In genomic region chr19:30228726-30229523, GRCh38 we compare ENCODE assay signal across 9 cellular contexts.
DNase-seq lines count a peak whose midpoint lies in the region; ATAC-seq and TF ChIP-seq lines count a peak whose summit lies in the region.
"Had no signal": no experiment of that assay in that cellular context is flagged by ENCODE, and none has a peak within 500 bp of the region (broad histone marks: within the 10 kb centered on the region; RNA-seq: fewer than 3 reads in every experiment).

No MANE protein-coding gene starts in this region.

- peaks cover 18% of the 10 kb centered on the region for H3K4me1 Mint-ChIP-seq in T-helper 17 cell
- H3K4me1 Mint-ChIP-seq in activated T-helper 17 cell treated with anti-CD3 and anti-CD28 coated beads, Interleukin-2, amount 50 U/mL, for 72 hours: peaks cover 13% of the 10 kb centered on the region

- WGBS in right cardiac atrium: 3% methylated on average over 54 of the region's 54 CpGs

- ATAC-seq in T-helper 17 cell (no peak), right cardiac atrium (peak; percentile 16 to 22)
- no peak for ATAC-seq in activated T-helper 17 cell treated with anti-CD3 and anti-CD28 coated beads, Interleukin-2, amount 50 U/mL, for 72 hours (replicated peaks)

- DNase-seq in G401 (ENCODE audit: low spot score) (peak; percentile 60), T-helper 17 cell (no peak), right cardiac atrium (peak in 1 of 3 donors; percentile 53), retinal pigment epithelial cell (ENCODE audit: low read depth) (no peak), CD1c-positive myeloid dendritic cell (ENCODE audit: extremely low spot score) (no peak), NCI-H226 (no peak)
- no peak for DNase-seq in effector memory CD4-positive, alpha-beta T cell

- no peak overlapping the region for H3K27ac Mint-ChIP-seq in T-helper 17 cell
- no peak overlapping the region for H3K27ac Mint-ChIP-seq in activated T-helper 17 cell treated with anti-CD3 and anti-CD28 coated beads, Interleukin-2, amount 50 U/mL, for 72 hours

- no peak for TF ChIP-seq CTCF in retinal pigment epithelial cell (conservative IDR thresholded peaks at IDR 0.05; ENCODE audit: low read depth, low read length)

- intact Hi-C loops in right cardiac atrium (cut with DNase I): loop anchor here in 3 of 4 donors (5.0 to 10.0 kb wide), 3 partner anchors 178 to 423 kb away; no protein-coding TSS in a partner anchor

- H3K9me3 Mint-ChIP-seq in activated T-helper 17 cell treated with anti-CD3 and anti-CD28 coated beads, Interleukin-2, amount 50 U/mL, for 72 hours: no peaks in the 10 kb centered on the region

- H3K9me3 ChIP-seq in T-helper 17 cell (ENCODE audit: control insufficient read depth, low read length, poor library complexity, severe bottlenecking) (no peaks in the 10 kb centered on the region), right cardiac atrium (ENCODE audit: control insufficient read depth, low read length) (no peaks in the 10 kb centered on the region)
- no peaks in the 10 kb centered on the region for H3K9me3 ChIP-seq in effector memory CD4-positive, alpha-beta T cell (ENCODE audit: control insufficient read depth, low read length)

- in situ Hi-C loops in G401 (cut with HindIII; ENCODE audit: low sequenced_read_pairs): no loop called here

- no peaks in the 10 kb centered on the region for H3K36me3 ChIP-seq in effector memory CD4-positive, alpha-beta T cell (ENCODE audit: control insufficient read depth, insufficient read depth, low read length)

- H3K36me3 Mint-ChIP-seq in T-helper 17 cell (ENCODE audit: low read depth): peaks cover 13% of the 10 kb centered on the region
- peaks cover 12% of the 10 kb centered on the region for H3K36me3 Mint-ChIP-seq in activated T-helper 17 cell treated with anti-CD3 and anti-CD28 coated beads, Interleukin-2, amount 50 U/mL, for 72 hours (ENCODE audit: low read depth)

- H3K27me3 ChIP-seq in right cardiac atrium (ENCODE audit: control insufficient read depth, insufficient read depth): no peaks in the 10 kb centered on the region
- H3K27me3 ChIP-seq in effector memory CD4-positive, alpha-beta T cell (replicated peaks; ENCODE audit: control insufficient read depth, insufficient read depth, low read length, poor library complexity, severe bottlenecking): peaks cover 30% of the 10 kb centered on the region

- H3K27me3 Mint-ChIP-seq in T-helper 17 cell: peaks cover 67% of the 10 kb centered on the region
- peaks cover 56% of the 10 kb centered on the region for H3K27me3 Mint-ChIP-seq in activated T-helper 17 cell treated with anti-CD3 and anti-CD28 coated beads, Interleukin-2, amount 50 U/mL, for 72 hours

- peak overlapping the region; percentile 53 for H3K4me3 Mint-ChIP-seq in T-helper 17 cell
- H3K4me3 Mint-ChIP-seq in activated T-helper 17 cell treated with anti-CD3 and anti-CD28 coated beads, Interleukin-2, amount 50 U/mL, for 72 hours: no peak overlapping the region

- no peaks in the 10 kb centered on the region for H3K4me1 ChIP-seq in right cardiac atrium (ENCODE audit: control insufficient read depth, insufficient read depth, low read length)
- H3K4me1 ChIP-seq in effector memory CD4-positive, alpha-beta T cell (ENCODE audit: control insufficient read depth, insufficient read depth, low read length, poor library complexity, severe bottlenecking): peaks cover 15% of the 10 kb centered on the region

- H3K4me3 ChIP-seq in right cardiac atrium (ENCODE audit: low read length) (peak overlapping the region; percentile 57), retinal pigment epithelial cell (ENCODE audit: low read length) (peak overlapping the region; percentile 38)
- no peak overlapping the region for H3K4me3 ChIP-seq in effector memory CD4-positive, alpha-beta T cell (ENCODE audit: insufficient read depth, low read depth, low read length, poor library complexity, severe bottlenecking)

- peak overlapping the region; percentile 25 for H3K27ac ChIP-seq in right cardiac atrium (ENCODE audit: low read length)
- no peak overlapping the region for H3K27ac ChIP-seq in effector memory CD4-positive, alpha-beta T cell (ENCODE audit: insufficient read depth, low read length, poor library complexity, severe bottlenecking)
- H3K27ac ChIP-seq: epithelial cell of prostate had no signal

Comparison
In these comparisons a context has a peak if more than half of its experiments do, and no peak if none do; other contexts are left out.
1. ATAC-seq: peak in right cardiac atrium (2 of 2); none in T-helper 17 cell (single experiment) and activated T-helper 17 cell treated with anti-CD3 and anti-CD28 coated beads, Interleukin-2, amount 50 U/mL, for 72 hours (single experiment).